Comparison of ENCODE assay signal across 34 cellular contexts in the genomic region with DNA sequence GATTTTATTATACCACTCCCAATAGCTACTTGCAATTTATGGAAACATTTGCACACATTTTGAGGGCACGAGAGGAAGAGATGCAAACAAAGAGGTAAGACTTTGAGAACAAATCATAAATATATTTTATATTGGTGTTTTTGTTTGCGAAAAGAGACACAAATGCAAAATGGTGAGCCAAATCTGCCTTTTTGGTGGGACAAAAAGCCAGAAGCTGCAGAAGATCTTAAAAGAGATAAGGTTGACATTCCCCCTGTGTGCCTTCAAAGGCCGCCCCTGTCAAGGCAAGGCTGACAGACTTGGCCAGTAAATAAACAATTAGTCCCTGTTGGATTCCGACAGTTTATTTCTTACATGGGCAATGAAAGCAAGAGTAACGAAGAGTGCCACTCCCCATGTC.
"Had no signal": no experiment of that assay in that cellular context is flagged by ENCODE, and none has a peak within 500 bp of the region (broad histone marks: within the 10 kb centered on the region; RNA-seq: fewer than 3 reads in every experiment).

No MANE protein-coding gene starts in this region.

- DNase-seq: Karpas-422, Kasumi-1, MG63, MM.1S, MV-4-11, NCI-H1048, NCI-H1092, NCI-H1092 treated with DMSO at 0.1 percent for 48 hours, NCI-H1105, NCI-H1105 treated with DMSO at 0.1 percent for 48 hours, NCI-H1417, NCI-H1417 treated with DMSO at 0.1 percent for 48 hours, NCI-H1436, NCI-H1436 treated with DMSO at 0.1 percent for 48 hours, NCI-H146, NCI-H1694, NCI-H1694 treated with DMSO at 0.1 percent for 48 hours, NCI-H187, NCI-H187 treated with DMSO at 0.1 percent for 48 hours, NCI-H1930, NCI-H2029, NCI-H2029 treated with DMSO at 0.1 percent for 48 hours, NCI-H2081 treated with DMSO at 0.1 percent for 48 hours, NCI-H2107, NCI-H2171, NCI-H2171 treated with DMSO at 0.1 percent for 48 hours, NCI-H2227 treated with DMSO at 0.1 percent for 48 hours, NCI-H226, NCI-H345, NCI-H446, NCI-H446 treated with DMSO at 0.1 percent for 48 hours, NCI-H510A, NCI-H510A treated with DMSO at 0.1 percent for 48 hours, NCI-H524 had no signal

- H3K36me3 ChIP-seq: MG63 had no signal

- H3K4me3 ChIP-seq: MG63 had no signal
